ENCODE assay signal across 22 cellular contexts in the genomic region with DNA sequence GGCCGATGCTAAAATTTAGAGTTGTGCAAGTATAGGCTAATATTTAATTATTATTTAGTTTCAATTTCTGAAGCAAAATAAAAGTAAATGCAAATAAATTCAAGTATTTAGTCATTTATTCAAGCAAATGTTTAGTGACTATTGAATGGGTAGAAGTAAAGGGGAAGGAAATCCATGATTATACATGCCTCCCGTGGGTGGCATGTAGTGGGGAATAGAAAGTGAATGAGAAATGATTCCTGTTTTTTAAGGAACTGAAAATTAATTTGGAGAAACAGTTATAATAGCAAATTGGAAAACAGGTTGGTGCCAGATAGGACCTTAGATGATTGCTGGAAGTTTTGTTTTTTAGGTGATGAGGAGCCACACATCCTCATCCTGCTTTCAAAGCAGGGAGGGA.
"Had no signal": no experiment of that assay in that cellular context is flagged by ENCODE, and none has a peak within 500 bp of the region (broad histone marks: within the 10 kb centered on the region; RNA-seq: fewer than 3 reads in every experiment).

No MANE protein-coding gene starts in this region.

- H3K9me3 Mint-ChIP-seq: activated B cell treated with CpG ODN at 0.5 μM for 24 hours; activated CD4-positive, alpha-beta memory T cell treated with anti-CD3 and anti-CD28 coated beads, Interleukin-2, amount 10 ng/mL, durations not matched to agents 7 days and 5 days; activated CD4-positive, alpha-beta T cell treated with anti-CD3 and anti-CD28 coated beads, Interleukin-2, amount 10 ng/mL, durations not matched to agents 7 days and 5 days; activated naive CD4-positive, alpha-beta T cell treated with anti-CD3 and anti-CD28 coated beads, Interleukin-2, amount 50 U/mL, for 24 hours had no signal

- DNase-seq: activated B cell treated with CpG ODN at 0.5 μM for 24 hours; activated CD4-positive, alpha-beta memory T cell treated with anti-CD3 and anti-CD28 coated beads, Interleukin-2, amount 10 ng/mL, durations not matched to agents 7 days and 5 days; activated CD4-positive, alpha-beta T cell treated with anti-CD3 and anti-CD28 coated beads for 1 hour; activated CD4-positive, alpha-beta T cell treated with anti-CD3 and anti-CD28 coated beads, Interleukin-2, amount 10 ng/mL, durations not matched to agents 7 days and 5 days; aorta; caudate nucleus; Karpas-422; MM.1S; NCI-H1092 treated with DMSO at 0.1 percent for 48 hours; NCI-H1417 treated with DMSO at 0.1 percent for 48 hours; NCI-H1694; NCI-H2029; NCI-H345; NCI-H510A treated with DMSO at 0.1 percent for 48 hours; NCI-H69; NK-92 treated with Interleukin-12 subunit alpha and Interleukin-12 subunit beta, amount 100 ng/mL, for 24 hours; PC-3; SHP77; SW 1271 had no signal

- H3K4me1 Mint-ChIP-seq: activated B cell treated with CpG ODN at 0.5 μM for 24 hours; activated naive CD4-positive, alpha-beta T cell treated with anti-CD3 and anti-CD28 coated beads, Interleukin-2, amount 50 U/mL, for 24 hours had no signal

- H3K4me3 Mint-ChIP-seq: activated B cell treated with CpG ODN at 0.5 μM for 24 hours; activated CD4-positive, alpha-beta memory T cell treated with anti-CD3 and anti-CD28 coated beads, Interleukin-2, amount 10 ng/mL, durations not matched to agents 7 days and 5 days; activated CD4-positive, alpha-beta T cell treated with anti-CD3 and anti-CD28 coated beads, Interleukin-2, amount 10 ng/mL, durations not matched to agents 7 days and 5 days; activated naive CD4-positive, alpha-beta T cell treated with anti-CD3 and anti-CD28 coated beads, Interleukin-2, amount 50 U/mL, for 24 hours had no signal

- ATAC-seq: K562, PC-3, SK-N-SH treated with all-trans-retinoic acid at 6 μM for 48 hours had no signal

- H3K36me3 Mint-ChIP-seq: activated naive CD4-positive, alpha-beta T cell treated with anti-CD3 and anti-CD28 coated beads, Interleukin-2, amount 50 U/mL, for 24 hours had no signal

- H3K27me3 Mint-ChIP-seq: activated naive CD4-positive, alpha-beta T cell treated with anti-CD3 and anti-CD28 coated beads, Interleukin-2, amount 50 U/mL, for 24 hours had no signal

- H3K27ac Mint-ChIP-seq: activated B cell treated with CpG ODN at 0.5 μM for 24 hours; activated CD4-positive, alpha-beta memory T cell treated with anti-CD3 and anti-CD28 coated beads, Interleukin-2, amount 10 ng/mL, durations not matched to agents 7 days and 5 days; activated CD4-positive, alpha-beta T cell treated with anti-CD3 and anti-CD28 coated beads, Interleukin-2, amount 10 ng/mL, durations not matched to agents 7 days and 5 days; activated naive CD4-positive, alpha-beta T cell treated with anti-CD3 and anti-CD28 coated beads, Interleukin-2, amount 50 U/mL, for 24 hours had no signal
